In the genomic region with DNA sequence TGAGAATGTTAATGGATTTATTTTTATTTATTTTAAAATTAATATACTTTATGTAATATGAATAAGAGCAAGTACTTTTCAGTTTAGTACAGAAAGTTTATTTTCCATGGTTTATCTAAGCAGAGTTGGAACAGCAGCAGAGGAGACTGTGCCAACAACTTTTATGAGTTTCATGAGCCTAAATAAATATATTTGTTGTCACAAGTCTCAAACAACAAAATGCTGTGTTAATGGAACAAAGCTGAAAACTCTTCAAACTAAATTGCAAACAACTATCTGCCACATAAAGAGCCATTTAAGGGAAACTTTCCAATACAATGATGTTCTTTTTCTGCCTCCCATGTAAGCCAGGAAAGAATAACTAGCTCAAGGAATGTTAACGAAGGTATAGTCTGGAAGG, we compare ENCODE assay signal across 16 cellular contexts.
DNase-seq lines count a peak whose midpoint lies in the region; ATAC-seq, FAIRE-seq and TF ChIP-seq lines count a peak whose summit lies in the region.
"Had no signal": no experiment of that assay in that cellular context is flagged by ENCODE, and none has a peak within 500 bp of the region (broad histone marks: within the 10 kb centered on the region; RNA-seq: fewer than 3 reads in every experiment).

No MANE protein-coding gene starts in this region.

- H3K4me1 Mint-ChIP-seq in nephron progenitor cell, result no peaks in the 10 kb centered on the region
- H3K4me1 Mint-ChIP-seq: CD8-positive, alpha-beta memory T cell; IgD-negative memory B cell had no signal

- H3K4me3 ChIP-seq in LNCaP clone FGC (ENCODE audit: low read depth, low read length), result no peak overlapping the region
- no peak overlapping the region for H3K4me3 ChIP-seq in endothelial cell of umbilical vein (replicated peaks in 1 of 3; ENCODE audit: insufficient read depth in 1 of 3, low read depth in 1 of 3, low read length in 3 of 3)
- H3K4me3 ChIP-seq: BLaER1, GM23248 had no signal

- H3K79me2 ChIP-seq in endothelial cell of umbilical vein (ENCODE audit: control insufficient read depth, insufficient read depth, low read length), result no peaks in the 10 kb centered on the region

- H3K4me1 ChIP-seq in endothelial cell of umbilical vein (ENCODE audit: control insufficient read depth, extremely low read depth, insufficient read depth, low read length), result no peaks in the 10 kb centered on the region
- H3K4me1 ChIP-seq in foreskin keratinocyte, result peaks cover 10% of the 10 kb centered on the region
- H3K4me1 ChIP-seq: BLaER1 had no signal

- POLR2A ChIA-PET in endothelial cell of umbilical vein (lab: Charles Lee), result no interaction called here

- no peak overlapping the region for H3K9ac ChIP-seq in endothelial cell of umbilical vein (replicated peaks; ENCODE audit: extremely low read depth, insufficient read depth, low read length)
- H3K9ac ChIP-seq: BLaER1, GM23248 had no signal

- H3K27ac ChIP-seq in endothelial cell of umbilical vein (ENCODE audit: insufficient read depth, low read depth, low read length) (no peak overlapping the region), foreskin keratinocyte (no peak overlapping the region)
- H3K27ac ChIP-seq: BLaER1, GM23248 had no signal

- no peaks in the 10 kb centered on the region for H4K20me1 ChIP-seq in endothelial cell of umbilical vein (replicated peaks; ENCODE audit: control insufficient read depth, extremely low read depth, insufficient read depth, low read length)
- H4K20me1 ChIP-seq: BLaER1 had no signal

- H3K27me3 Mint-ChIP-seq in nephron progenitor cell (ENCODE audit: low read depth, poor library complexity), result no peaks in the 10 kb centered on the region
- H3K27me3 Mint-ChIP-seq: CD8-positive, alpha-beta memory T cell; IgD-negative memory B cell had no signal

- peak; percentile 56 for FAIRE-seq in endothelial cell of umbilical vein (lab: Jason Lieb, UNC)
- FAIRE-seq: H54 had no signal

- ATAC-seq in foreskin keratinocyte, result no peak
- ATAC-seq in HG03565 (IDR thresholded peaks at IDR 0.05; ENCODE audit: unreplicated experiment), result no peak
- ATAC-seq: HCT116 had no signal

- dilution Hi-C loops in endothelial cell of umbilical vein (cut with MboI; ENCODE audit: extremely low pct_ligation_motif_present, low sequenced_read_pairs), result no loop called here

- no peak for TF ChIP-seq POLR2A in endothelial cell of umbilical vein (IDR thresholded peaks at IDR 0.05; ENCODE audit: low read depth, low read length)

- H3K27ac Mint-ChIP-seq in nephron progenitor cell, result peak overlapping the region; percentile 39
- H3K27ac Mint-ChIP-seq: CD8-positive, alpha-beta memory T cell; IgD-negative memory B cell had no signal

- no TSS peak for BruUV-seq in endothelial cell of umbilical vein (replicated peaks; lab: Mats Ljungman, UMichigan)

- H3K4me2 ChIP-seq in endothelial cell of umbilical vein (ENCODE audit: insufficient read depth, low read length), result no peak overlapping the region
- H3K4me2 ChIP-seq: BLaER1 had no signal

- peaks cover 6% of the 10 kb centered on the region for H3K9me3 Mint-ChIP-seq in nephron progenitor cell

- DNase-seq in LNCaP clone FGC (ENCODE audit: low read depth) (peak; percentile 74), endothelial cell of umbilical vein (ENCODE audit: low read depth, low spot score) (no peak), nephron progenitor cell (no peak), foreskin keratinocyte (no peak), NCI-H1694 (lab: John Stamatoyannopoulos, UW) (no peak)
- DNase-seq: AML-193; Caco-2; CD8-positive, alpha-beta memory T cell; DND-41; GDM1; GM23248 had no signal

- no peak overlapping the region for H2AFZ ChIP-seq in endothelial cell of umbilical vein (ENCODE audit: low read depth, low read length)
- H2AFZ ChIP-seq: GM23248 had no signal

- H3K9me3 ChIP-seq in endothelial cell of umbilical vein (replicated peaks; ENCODE audit: control insufficient read depth, insufficient read depth, low read length), result no peaks in the 10 kb centered on the region
- H3K9me3 ChIP-seq: Caco-2 had no signal

- intact Hi-C loops in endothelial cell of umbilical vein (cut with micrococcal nuclease), result no loop called here

- CTCF ChIA-PET in endothelial cell of umbilical vein (lab: Charles Lee), result no interaction called here

- no peaks in the 10 kb centered on the region for H3K36me3 ChIP-seq in endothelial cell of umbilical vein (ENCODE audit: control insufficient read depth in 2 of 2, extremely low read depth in 1 of 2, insufficient read depth in 2 of 2, low read length in 2 of 2)
- H3K36me3 ChIP-seq: BLaER1 had no signal

- H3K36me3 Mint-ChIP-seq in nephron progenitor cell (ENCODE audit: low read depth), result peaks cover 71% of the 10 kb centered on the region
- H3K36me3 Mint-ChIP-seq: CD8-positive, alpha-beta memory T cell; IgD-negative memory B cell had no signal

- H3K4me3 Mint-ChIP-seq in nephron progenitor cell, result no peak overlapping the region
- H3K4me3 Mint-ChIP-seq: CD8-positive, alpha-beta memory T cell; IgD-negative memory B cell had no signal

- no peak for TF ChIP-seq CTCF in LNCaP clone FGC (IDR thresholded peaks at IDR 0.05; ENCODE audit: control insufficient read depth, extremely low read depth, insufficient read depth)
- TF ChIP-seq CTCF in endothelial cell of umbilical vein (IDR thresholded peaks at IDR 0.05; ENCODE audit: extremely low read depth in 1 of 2, insufficient read depth in 1 of 2, low read depth in 1 of 2, low read length in 2 of 2), result no peak
- no peak for TF ChIP-seq CTCF in nephron progenitor cell (IDR thresholded peaks at IDR 0.05)
- TF ChIP-seq CTCF in foreskin keratinocyte (conservative IDR thresholded peaks at IDR 0.05), result no peak

- H3K27me3 ChIP-seq in endothelial cell of umbilical vein (ENCODE audit: control insufficient read depth in 2 of 2, insufficient read depth in 2 of 2, low read length in 2 of 2) (no peaks in the 10 kb centered on the region), foreskin keratinocyte (no peaks in the 10 kb centered on the region)
- H3K27me3 ChIP-seq: BLaER1 had no signal

- no peaks in the 10 kb centered on the region for H3K9me1 ChIP-seq in endothelial cell of umbilical vein (replicated peaks; ENCODE audit: control insufficient read depth, extremely low read depth, insufficient read depth, low read length)

TF ChIP-seq in endothelial cell of umbilical vein, 7 proteins besides CTCF, POLR2A, EP300 and RAD21:
- no peak for TF ChIP-seq JUN (IDR thresholded peaks at IDR 0.05; ENCODE audit: borderline replicate concordance, insufficient read depth, insufficient read length, low read depth)
- TF ChIP-seq GATA2 (IDR thresholded peaks at IDR 0.05; ENCODE audit: insufficient read depth, insufficient read length, low read depth, low read length), result no peak
- TF ChIP-seq, protein P1, sequence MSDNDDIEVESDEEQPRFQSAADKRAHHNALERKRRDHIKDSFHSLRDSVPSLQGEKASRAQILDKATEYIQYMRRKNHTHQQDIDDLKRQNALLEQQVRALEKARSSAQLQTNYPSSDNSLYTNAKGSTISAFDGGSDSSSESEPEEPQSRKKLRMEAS (IDR thresholded peaks at IDR 0.05; ENCODE audit: insufficient read depth, insufficient read length), result no peak
- TF ChIP-seq EZH2 (IDR thresholded peaks at IDR 0.05; ENCODE audit: borderline replicate concordance, low read depth, low read length, severe bottlenecking), result no peak
- TF ChIP-seq MYC (IDR thresholded peaks at IDR 0.05; ENCODE audit: low read depth, low read length), result no peak
- TF ChIP-seq POLR2AphosphoS5 (IDR thresholded peaks at IDR 0.05; ENCODE audit: insufficient read depth, low read depth, low read length), result no peak
- no peak for TF ChIP-seq FOS (IDR thresholded peaks at IDR 0.05; ENCODE audit: borderline replicate concordance, insufficient read depth, low read length)
TF ChIP-seq in endothelial cell of umbilical vein: peak in this region for 0.
